ENCODE assay signal across 8 cellular contexts in genomic region chr7:83449781-83450180, GRCh38.
"Had no signal": no experiment of that assay in that cellular context is flagged by ENCODE, and none has a peak within 500 bp of the region (broad histone marks: within the 10 kb centered on the region; RNA-seq: fewer than 3 reads in every experiment).

No MANE protein-coding gene starts in this region.

- H3K9me3 Mint-ChIP-seq: H9, HFFc6 had no signal

- H3K9ac ChIP-seq: GM23248 had no signal

- H3K27ac ChIP-seq: GM23248 had no signal

- H2AFZ ChIP-seq: GM23248 had no signal

- H3K36me3 ChIP-seq: HAP-1 had no signal

- H3K4me3 Mint-ChIP-seq: H9, HFFc6 had no signal

- H3K4me3 ChIP-seq: GM23248, HAP-1 had no signal

- DNase-seq: GM23248, GOT3, H7, H9, HCEC 1CT, HFFc6 had no signal

- H3K9me3 ChIP-seq: HAP-1 had no signal

- ATAC-seq: HCT116 had no signal

- H3K27ac Mint-ChIP-seq: HFFc6 had no signal
